27 cellular contexts compared by ENCODE assay signal in the genomic region with DNA sequence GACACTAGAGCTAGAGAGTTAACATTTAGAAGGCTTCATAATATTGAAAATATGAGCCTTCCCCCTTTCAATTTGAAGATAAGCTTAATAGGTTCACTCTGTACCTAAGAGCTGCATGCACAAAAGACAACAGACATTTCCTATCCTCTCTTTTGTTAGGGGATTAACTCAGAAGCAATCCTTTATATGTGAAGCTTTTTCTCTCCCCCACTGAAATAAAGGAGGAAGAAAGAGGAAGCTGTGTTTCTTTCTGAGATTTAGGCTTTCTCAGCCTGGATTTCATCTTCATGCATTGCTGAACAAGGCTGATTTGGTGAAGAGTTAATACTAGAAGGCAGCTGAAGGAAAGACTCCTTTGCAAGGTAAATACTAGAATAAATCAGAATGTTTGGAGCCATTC. TPM values are rescaled to one million over a fixed set of nuclear protein-coding genes. Genes with fewer than 3 reads are reported as not detected.
"Had no signal": no experiment of that assay in that cellular context is flagged by ENCODE, and none has a peak within 500 bp of the region (broad histone marks: within the 10 kb centered on the region; RNA-seq: fewer than 3 reads in every experiment).

No MANE protein-coding gene starts in this region.

- H3K9me3 Mint-ChIP-seq: activated T-cell treated with anti-CD3 and anti-CD28 coated beads, Interleukin-2, amount 50 U/mL, for 24 hours; activated T-helper 17 cell treated with anti-CD3 and anti-CD28 coated beads, Interleukin-2, amount 50 U/mL, for 72 hours; natural killer cell treated with Interleukin-12 subunit alpha and Interleukin-12 subunit beta and Interleukin-15 and Interleukin-18, amount 100 ng/mL, for 72 hours had no signal

- H3K4me1 ChIP-seq: left ventricle myocardium inferior, right lobe of liver, tibial artery had no signal

- H3K27ac Mint-ChIP-seq: activated CD4-positive, alpha-beta T cell treated with anti-CD3 and anti-CD28 coated beads for 36 hours; activated naive CD4-positive, alpha-beta T cell treated with anti-CD3 and anti-CD28 coated beads, Interleukin-2, amount 50 U/mL, for 72 hours; activated T-cell treated with anti-CD3 and anti-CD28 coated beads, Interleukin-2, amount 50 U/mL, for 24 hours; activated T-helper 17 cell treated with anti-CD3 and anti-CD28 coated beads, Interleukin-2, amount 50 U/mL, for 72 hours; brain; natural killer cell treated with Interleukin-12 subunit alpha and Interleukin-12 subunit beta and Interleukin-15 and Interleukin-18, amount 100 ng/mL, for 72 hours; stimulated activated effector memory CD8-positive, alpha-beta T cell treated with anti-CD3 and anti-CD28 coated beads, Interleukin-12 subunit alpha, Interleukin-12 subunit beta, amount 100 ng/mL, for 72 hours; stimulated activated naive CD8-positive, alpha-beta T cell treated with anti-CD3 and anti-CD28 coated beads, Interleukin-15, amount 100 ng/mL, for 72 hours had no signal

- H3K27ac ChIP-seq: left ventricle myocardium inferior, right lobe of liver, skin epidermis, tibial artery had no signal

- H3K4me1 Mint-ChIP-seq: activated CD4-positive, alpha-beta T cell treated with anti-CD3 and anti-CD28 coated beads for 36 hours; activated T-helper 17 cell treated with anti-CD3 and anti-CD28 coated beads, Interleukin-2, amount 50 U/mL, for 72 hours; brain; stimulated activated effector memory CD8-positive, alpha-beta T cell treated with anti-CD3 and anti-CD28 coated beads, Interleukin-12 subunit alpha, Interleukin-12 subunit beta, amount 100 ng/mL, for 72 hours; stimulated activated naive CD8-positive, alpha-beta T cell treated with anti-CD3 and anti-CD28 coated beads, Interleukin-15, amount 100 ng/mL, for 72 hours had no signal

- H3K27me3 Mint-ChIP-seq: activated CD4-positive, alpha-beta T cell treated with anti-CD3 and anti-CD28 coated beads for 36 hours; activated T-cell treated with anti-CD3 and anti-CD28 coated beads, Interleukin-2, amount 50 U/mL, for 24 hours; activated T-helper 17 cell treated with anti-CD3 and anti-CD28 coated beads, Interleukin-2, amount 50 U/mL, for 72 hours; brain; natural killer cell treated with Interleukin-12 subunit alpha and Interleukin-12 subunit beta and Interleukin-15 and Interleukin-18, amount 100 ng/mL, for 72 hours; stimulated activated naive CD8-positive, alpha-beta T cell treated with anti-CD3 and anti-CD28 coated beads, Interleukin-15, amount 100 ng/mL, for 72 hours had no signal

- H3K36me3 ChIP-seq: left ventricle myocardium inferior, right lobe of liver, tibial artery had no signal

- DNase-seq: activated CD4-positive, alpha-beta T cell treated with anti-CD3 and anti-CD28 coated beads for 36 hours; activated CD4-positive, alpha-beta T cell treated with anti-CD3 and anti-CD28 coated beads, Interleukin-2, amount 50 U/mL, for 4 hours; activated CD8-positive, alpha-beta memory T cell treated with anti-CD3 and anti-CD28 coated beads for 24 hours; activated CD8-positive, alpha-beta memory T cell treated with anti-CD3 and anti-CD28 coated beads, Interleukin-2, amount 50 U/mL, for 4 hours; activated T-cell treated with anti-CD3 and anti-CD28 coated beads, Interleukin-2, amount 50 U/mL, for 24 hours; aorta; effector CD4-positive, alpha-beta T cell; foreskin melanocyte; left ventricle myocardium inferior; midbrain; right lobe of liver; stimulated activated CD4-positive, alpha-beta T cell treated with anti-CD3 and anti-CD28 coated beads, Interleukin-2, amount 100 ng/mL, for 24 hours; stimulated activated naive CD8-positive, alpha-beta T cell treated with anti-CD3 and anti-CD28 coated beads, Interleukin-15, amount 100 ng/mL, for 72 hours; tibial artery had no signal

- ATAC-seq: activated CD4-positive, alpha-beta T cell treated with anti-CD3 and anti-CD28 coated beads for 36 hours; activated naive CD4-positive, alpha-beta T cell treated with anti-CD3 and anti-CD28 coated beads, Interleukin-2, amount 50 U/mL, for 72 hours; activated T-helper 17 cell treated with anti-CD3 and anti-CD28 coated beads, Interleukin-2, amount 50 U/mL, for 72 hours; natural killer cell treated with Interleukin-12 subunit alpha and Interleukin-12 subunit beta and Interleukin-15 and Interleukin-18, amount 100 ng/mL, for 72 hours; right lobe of liver; stimulated activated effector memory CD8-positive, alpha-beta T cell treated with anti-CD3 and anti-CD28 coated beads, Interleukin-12 subunit alpha, Interleukin-12 subunit beta, amount 100 ng/mL, for 72 hours; stimulated activated naive CD8-positive, alpha-beta T cell treated with anti-CD3 and anti-CD28 coated beads, Interleukin-15, amount 100 ng/mL, for 72 hours had no signal

- H3K4me3 Mint-ChIP-seq: activated CD4-positive, alpha-beta T cell treated with anti-CD3 and anti-CD28 coated beads for 36 hours; activated T-cell treated with anti-CD3 and anti-CD28 coated beads, Interleukin-2, amount 50 U/mL, for 24 hours; activated T-helper 17 cell treated with anti-CD3 and anti-CD28 coated beads, Interleukin-2, amount 50 U/mL, for 72 hours; brain; natural killer cell treated with Interleukin-12 subunit alpha and Interleukin-12 subunit beta and Interleukin-15 and Interleukin-18, amount 100 ng/mL, for 72 hours; stimulated activated effector memory CD8-positive, alpha-beta T cell treated with anti-CD3 and anti-CD28 coated beads, Interleukin-12 subunit alpha, Interleukin-12 subunit beta, amount 100 ng/mL, for 72 hours; stimulated activated naive CD8-positive, alpha-beta T cell treated with anti-CD3 and anti-CD28 coated beads, Interleukin-15, amount 100 ng/mL, for 72 hours had no signal

- H3K27me3 ChIP-seq: right lobe of liver, tibial artery had no signal

- H3K36me3 Mint-ChIP-seq: activated naive CD4-positive, alpha-beta T cell treated with anti-CD3 and anti-CD28 coated beads, Interleukin-2, amount 50 U/mL, for 72 hours; brain; natural killer cell treated with Interleukin-12 subunit alpha and Interleukin-12 subunit beta and Interleukin-15 and Interleukin-18, amount 100 ng/mL, for 72 hours; stimulated activated effector memory CD8-positive, alpha-beta T cell treated with anti-CD3 and anti-CD28 coated beads, Interleukin-12 subunit alpha, Interleukin-12 subunit beta, amount 100 ng/mL, for 72 hours had no signal

- H3K4me3 ChIP-seq: left ventricle myocardium inferior, right lobe of liver, skin epidermis, tibial artery had no signal

- H3K9me3 ChIP-seq: left ventricle myocardium inferior, right lobe of liver, tibial artery had no signal

RNA-seq across cellular contexts. Expression of a gene that starts 21.0 kb away (rescaled TPM):
- total RNA-seq: activated CD4-positive, alpha-beta T cell treated with anti-CD3 and anti-CD28 coated beads for 36 hours; activated naive CD4-positive, alpha-beta T cell treated with anti-CD3 and anti-CD28 coated beads, Interleukin-2, amount 50 U/mL, for 72 hours; activated T-helper 17 cell treated with anti-CD3 and anti-CD28 coated beads, Interleukin-2, amount 50 U/mL, for 72 hours; aorta; cardiac septum; chondrocyte; left ventricle myocardium inferior; lung microvascular endothelial cell; natural killer cell treated with Interleukin-12 subunit alpha and Interleukin-12 subunit beta and Interleukin-15 and Interleukin-18, amount 100 ng/mL, for 72 hours; right lobe of liver; T-helper 2 cell treated with Interferon-gamma antibody and Interleukin-4, amounts not matched to agents 100 ng/mL and 5 ng/mL, for 36 hours; ureter had no signal
- polyA plus RNA-seq: adipose tissue, esophagus had no signal

RNA-seq across cellular contexts. Expression of a gene that starts 46.8 kb away (rescaled TPM):
- total RNA-seq: activated CD4-positive, alpha-beta T cell treated with anti-CD3 and anti-CD28 coated beads for 36 hours; activated naive CD4-positive, alpha-beta T cell treated with anti-CD3 and anti-CD28 coated beads, Interleukin-2, amount 50 U/mL, for 72 hours; activated T-helper 17 cell treated with anti-CD3 and anti-CD28 coated beads, Interleukin-2, amount 50 U/mL, for 72 hours; aorta; cardiac septum; chondrocyte; left ventricle myocardium inferior; lung microvascular endothelial cell; natural killer cell treated with Interleukin-12 subunit alpha and Interleukin-12 subunit beta and Interleukin-15 and Interleukin-18, amount 100 ng/mL, for 72 hours; right lobe of liver; T-helper 2 cell treated with Interferon-gamma antibody and Interleukin-4, amounts not matched to agents 100 ng/mL and 5 ng/mL, for 36 hours; ureter had no signal
- polyA plus RNA-seq: adipose tissue, aorta, esophagus had no signal
